Comparison of ENCODE assay signal across 1 cellular context in genomic region chr1:156295391-156295947, GRCh38.
TF ChIP-seq lines count a peak whose summit lies in the region.

Gene GLMP (minus strand): TSS chr1:156295679. CDS start chr1:156295645, 34 bp downstream.

TF ChIP-seq in GM12878, 131 proteins besides CTCF, POLR2A, EP300 and RAD21 (continued from another document and continues in another):
- TF ChIP-seq ZBTB33 (IDR thresholded peaks at IDR 0.05) (no peak), ATF7 (IDR thresholded peaks at IDR 0.05; ENCODE audit: low read depth) (no peak), IRF5 (IDR thresholded peaks at IDR 0.05; ENCODE audit: borderline replicate concordance) (no peak), LARP7 (IDR thresholded peaks at IDR 0.05) (0 out of 2 replicates have a peak, but pooled peaks have one; percentile 43), PAX8 (IDR thresholded peaks at IDR 0.05) (no peak), RELA (IDR thresholded peaks at IDR 0.05; ENCODE audit: borderline replicate concordance, partially characterized antibody) (no peak), ZBTB40 (IDR thresholded peaks at IDR 0.05; ENCODE audit: borderline replicate concordance) (peak; percentile 39; the same call in 1 of the 2 replicates), MXI1 (IDR thresholded peaks at IDR 0.05; ENCODE audit: low read depth, low read length) (peak; percentile 51; the same call in 1 of the 2 replicates), POU2F2 (IDR thresholded peaks at IDR 0.05; ENCODE audit: borderline replicate concordance, low read depth, low read length) (no peak), PKNOX1 (IDR thresholded peaks at IDR 0.05) (no peak), ZZZ3 (IDR thresholded peaks at IDR 0.05; ENCODE audit: control insufficient read depth, insufficient read length, low read depth) (no peak), NFIC (IDR thresholded peaks at IDR 0.05; ENCODE audit: low read depth, low read length) (peak; percentile 56; the same call in 1 of the 2 replicates), NR2C1 (IDR thresholded peaks at IDR 0.05) (no peak), IKZF1 (conservative IDR thresholded peaks at IDR 0.05) (0 out of 2 replicates have a peak, but pooled peaks have one; percentile 41), FOXK2 (IDR thresholded peaks at IDR 0.05) (no peak), ELK1 (IDR thresholded peaks at IDR 0.05; ENCODE audit: low read depth, low read length) (no peak), JUNB (IDR thresholded peaks at IDR 0.05) (no peak), EED (IDR thresholded peaks at IDR 0.05; ENCODE audit: low read depth) (no peak), MTA2 (IDR thresholded peaks at IDR 0.05; ENCODE audit: low read depth) (0 out of 2 replicates have a peak, but pooled peaks have one; percentile 19), EZH2 (IDR thresholded peaks at IDR 0.05; ENCODE audit: borderline replicate concordance, control insufficient read depth, low read depth, low read length) (no peak), KLF5 (IDR thresholded peaks at IDR 0.05; ENCODE audit: partially characterized antibody) (no peak), ZNF274 (IDR thresholded peaks at IDR 0.05; ENCODE audit: insufficient read depth, insufficient read length) (no peak), PAX5 (IDR thresholded peaks at IDR 0.05; ENCODE audit: borderline replicate concordance, low read depth, low read length) (no peak), FOXM1 (IDR thresholded peaks at IDR 0.05; ENCODE audit: low read depth, low read length) (no peak), USF2 (IDR thresholded peaks at IDR 0.05; ENCODE audit: borderline replicate concordance, low read depth, low read length) (peak; percentile 93), CBFB (IDR thresholded peaks at IDR 0.05; ENCODE audit: low read depth) (no peak), IRF3 (IDR thresholded peaks at IDR 0.05) (no peak), PBX3 (IDR thresholded peaks at IDR 0.05; ENCODE audit: insufficient replicate concordance, low read depth, low read length) (no peak), CBX5 (IDR thresholded peaks at IDR 0.05; ENCODE audit: low read depth) (no peak), MTA3 (IDR thresholded peaks at IDR 0.05; ENCODE audit: borderline replicate concordance, low read length) (no peak), SREBF1 (IDR thresholded peaks at IDR 0.05; ENCODE audit: low read length) (no peak), MEF2A (IDR thresholded peaks at IDR 0.05; ENCODE audit: insufficient read depth, low read depth, low read length) (no peak), MYC (IDR thresholded peaks at IDR 0.05; ENCODE audit: insufficient read depth, insufficient read length, insufficient replicate concordance, low read length, severe bottlenecking) (no peak), SIX5 (IDR thresholded peaks at IDR 0.05; ENCODE audit: low read depth, low read length, severe bottlenecking) (no peak), BMI1 (IDR thresholded peaks at IDR 0.05; ENCODE audit: borderline replicate concordance) (no peak), NRF1 (conservative IDR thresholded peaks at IDR 0.05; ENCODE audit: low read depth, low read length) (no peak), ZNF217 (IDR thresholded peaks at IDR 0.05) (no peak), TARDBP (IDR thresholded peaks at IDR 0.05; ENCODE audit: borderline replicate concordance) (no peak), JUND (IDR thresholded peaks at IDR 0.05; ENCODE audit: low read depth, low read length) (no peak), TCF12 (IDR thresholded peaks at IDR 0.05; ENCODE audit: low read depth, low read length) (no peak), BACH1 (IDR thresholded peaks at IDR 0.05; ENCODE audit: borderline replicate concordance) (no peak), ZNF687 (IDR thresholded peaks at IDR 0.05) (peak; percentile 47), MAX (IDR thresholded peaks at IDR 0.05; ENCODE audit: low read depth, low read length) (no peak; the same call in 1 of the 2 replicates), HDAC6 (IDR thresholded peaks at IDR 0.05; ENCODE audit: unreplicated experiment) (no peak), TCF3 (IDR thresholded peaks at IDR 0.05; ENCODE audit: borderline replicate concordance, insufficient read depth, low read depth, low read length) (no peak), RBBP5 (conservative IDR thresholded peaks at IDR 0.05) (no peak), FOS (IDR thresholded peaks at IDR 0.05; ENCODE audit: borderline replicate concordance, extremely low read depth, insufficient read length) (peak; percentile 15), NR2C2 (IDR thresholded peaks at IDR 0.05; ENCODE audit: borderline replicate concordance, control insufficient read depth, insufficient read length, low read depth) (no peak), HDGF (IDR thresholded peaks at IDR 0.05) (no peak)
